Comparison of ENCODE assay signal across 13 cellular contexts in the genomic region with DNA sequence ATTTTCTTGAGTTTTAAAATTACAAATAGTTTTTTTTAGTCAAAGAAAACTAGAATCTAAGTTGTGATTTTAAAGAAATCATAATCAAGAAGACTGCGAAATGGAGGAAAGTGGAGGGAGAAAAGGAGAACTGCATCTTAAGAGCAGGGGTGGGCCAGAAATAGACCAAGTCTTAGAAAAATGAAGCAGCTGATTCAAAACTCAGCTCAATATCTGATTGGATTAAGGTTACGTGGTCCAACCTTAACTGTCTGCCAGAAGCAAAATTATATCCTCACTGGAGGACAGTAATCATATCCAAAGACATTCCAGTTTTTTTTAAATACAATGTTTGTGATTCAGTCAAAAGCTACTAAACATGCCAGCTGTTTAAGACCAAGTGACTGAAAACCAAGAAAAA. TPM values are rescaled to one million over a fixed set of nuclear protein-coding genes. Genes with fewer than 3 reads are reported as not detected.
DNase-seq lines count a peak whose midpoint lies in the region; ATAC-seq and TF ChIP-seq lines count a peak whose summit lies in the region.
"Had no signal": no experiment of that assay in that cellular context is flagged by ENCODE, and none has a peak within 500 bp of the region (broad histone marks: within the 10 kb centered on the region; RNA-seq: fewer than 3 reads in every experiment).

No MANE protein-coding gene starts in this region.

- peaks cover 19% of the 10 kb centered on the region for H3K4me1 ChIP-seq in SJCRH30

- peaks cover 19% of the 10 kb centered on the region for H3K36me3 Mint-ChIP-seq in HFFc6 (ENCODE audit: low read depth)
- H3K36me3 Mint-ChIP-seq in effector memory CD8-positive, alpha-beta T cell (ENCODE audit: insufficient read depth), result peaks cover 9% of the 10 kb centered on the region

- peaks cover 73% of the 10 kb centered on the region for H3K4me1 Mint-ChIP-seq in HFFc6 (ENCODE audit: low read depth)
- peaks cover 56 to 74% of the 10 kb centered on the region in 2 donors for H3K4me1 Mint-ChIP-seq in effector memory CD8-positive, alpha-beta T cell (ENCODE audit: low read depth in 2 of 2)

- ATAC-seq in effector memory CD8-positive, alpha-beta T cell (replicated peaks), result no peak
- ATAC-seq in HG03432 (IDR thresholded peaks at IDR 0.05; ENCODE audit: unreplicated experiment), result no peak
- ATAC-seq: body of pancreas had no signal

- TF ChIP-seq POLR2A in NB4 (IDR thresholded peaks at IDR 0.05; ENCODE audit: extremely low read depth, insufficient read length), result no peak

- DNase-seq in HFFc6 (no peak), NB4 (ENCODE audit: low read depth) (peak; percentile 52), pons (ENCODE audit: low spot score) (peak; percentile 30), NCI-H526 treated with DMSO at 0.1 percent for 48 hours (lab: John Stamatoyannopoulos, UW) (no peak), NCI-H187 (lab: John Stamatoyannopoulos, UW) (no peak), SJCRH30 (no peak)
- no peak for DNase-seq in effector memory CD8-positive, alpha-beta T cell
- DNase-seq: body of pancreas, midbrain, NCI-H1694 treated with DMSO at 0.1 percent for 48 hours, T-helper 9 cell had no signal

- no peak overlapping the region for H3K4me3 Mint-ChIP-seq in HFFc6
- H3K4me3 Mint-ChIP-seq in effector memory CD8-positive, alpha-beta T cell, result no peak overlapping the region

- no peak overlapping the region for H3K4me3 ChIP-seq in NB4 (ENCODE audit: low read depth, low read length)
- no peak overlapping the region for H3K4me3 ChIP-seq in SJCRH30
- H3K4me3 ChIP-seq: body of pancreas, thoracic aorta had no signal

- H3K27ac ChIP-seq in SJCRH30, result no peak overlapping the region
- H3K27ac ChIP-seq: body of pancreas had no signal

- H3K27me3 ChIP-seq in SJCRH30, result no peaks in the 10 kb centered on the region
- H3K27me3 ChIP-seq: body of pancreas had no signal

- no peak for TF ChIP-seq CTCF in HFFc6 (IDR thresholded peaks at IDR 0.05)
- TF ChIP-seq CTCF in NB4 (IDR thresholded peaks at IDR 0.05; ENCODE audit: low read depth, low read length), result no peak

- peak overlapping the region; percentile 66; the same call in 1 of the 2 replicates for H3K27ac Mint-ChIP-seq in HFFc6
- H3K27ac Mint-ChIP-seq in effector memory CD8-positive, alpha-beta T cell, result peak overlapping the region; percentile 7 to 8

- H3K36me3 ChIP-seq in SJCRH30, result peaks cover 5% of the 10 kb centered on the region; the same call in 1 of the 2 replicates
- H3K36me3 ChIP-seq: thoracic aorta had no signal

- peaks cover 4% of the 10 kb centered on the region for H3K27me3 Mint-ChIP-seq in HFFc6 (ENCODE audit: insufficient read depth)
- no peaks in the 10 kb centered on the region for H3K27me3 Mint-ChIP-seq in effector memory CD8-positive, alpha-beta T cell

- H3K9me3 Mint-ChIP-seq in HFFc6, result no peaks in the 10 kb centered on the region
- no peaks in the 10 kb centered on the region for H3K9me3 Mint-ChIP-seq in effector memory CD8-positive, alpha-beta T cell

- H3K9me3 ChIP-seq in SJCRH30 (replicated peaks), result no peaks in the 10 kb centered on the region
- H3K9me3 ChIP-seq: body of pancreas, thoracic aorta had no signal

RNA-seq across cellular contexts. Expression of a gene that starts 41.4 kb away (rescaled TPM):
- 10 to 100 TPM; 29.2 to 44.2 (median 40.0) TPM for total RNA-seq in HFFc6 (2021; fragmentation: NEBNext Ultra II Directional; extraction: Animal tissue kit (Norgen Biotek cat#: 25700))
- 82.3 and 87.1 TPM in 2 replicates for total RNA-seq in SJCRH30 (2014; rRNA removed; shearing (Covaris generic))

Comparison
In these comparisons a context has a peak if more than half of its experiments do, and no peak if none do; other contexts are left out.
1. DNase-seq: peak in NB4 (single experiment) and pons (single experiment); none in HFFc6 (single experiment), effector memory CD8-positive, alpha-beta T cell (0 of 3), NCI-H526 treated with DMSO at 0.1 percent for 48 hours (single experiment), NCI-H187 (0 of 2) and SJCRH30 (0 of 2).